ENCODE assay signal across 1 cellular context in the genomic region with DNA sequence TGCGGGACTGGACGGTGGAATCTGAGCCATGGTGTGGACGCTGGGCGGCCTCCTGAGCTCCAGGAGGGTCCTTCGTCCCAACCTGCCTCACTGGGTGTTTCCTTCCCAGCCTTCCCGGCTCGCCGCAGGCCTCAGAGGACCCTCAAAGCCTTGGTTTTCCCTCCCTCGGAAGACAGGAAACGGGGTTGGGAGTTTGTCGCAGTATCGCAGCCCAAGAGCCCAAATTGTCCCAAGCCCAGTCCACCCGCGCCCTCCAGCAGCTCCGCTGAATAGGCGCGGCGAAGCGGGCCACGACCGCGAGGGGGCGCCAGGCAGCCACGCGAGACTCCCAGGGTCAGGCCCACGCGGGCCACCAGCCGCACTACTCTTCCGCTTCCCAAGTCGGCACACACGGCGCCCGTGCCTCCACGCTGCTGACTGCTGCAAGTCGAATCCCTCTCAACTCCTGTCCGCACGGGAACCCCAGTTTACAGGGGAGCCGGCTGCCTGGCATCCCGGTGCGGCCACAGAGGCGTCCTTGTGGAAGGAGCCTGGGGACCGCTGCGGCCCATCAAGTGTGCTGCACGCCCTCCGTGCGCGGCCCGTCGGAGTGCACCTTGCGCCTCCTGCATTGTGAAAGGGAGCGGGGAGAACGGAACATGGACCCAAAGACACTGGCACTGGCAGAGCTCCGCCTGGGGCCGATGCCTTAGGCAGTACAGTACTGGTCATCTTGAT.
A peak's percentile ranks its signal among the peaks of the same experiment; 100 is the strongest.
TF ChIP-seq lines count a peak whose summit lies in the region.

No MANE protein-coding gene starts in this region.

TF ChIP-seq in K562, 482 proteins besides CTCF, POLR2A, EP300 and RAD21 (continued from another document and continues in another):
- TF ChIP-seq, protein P1, sequence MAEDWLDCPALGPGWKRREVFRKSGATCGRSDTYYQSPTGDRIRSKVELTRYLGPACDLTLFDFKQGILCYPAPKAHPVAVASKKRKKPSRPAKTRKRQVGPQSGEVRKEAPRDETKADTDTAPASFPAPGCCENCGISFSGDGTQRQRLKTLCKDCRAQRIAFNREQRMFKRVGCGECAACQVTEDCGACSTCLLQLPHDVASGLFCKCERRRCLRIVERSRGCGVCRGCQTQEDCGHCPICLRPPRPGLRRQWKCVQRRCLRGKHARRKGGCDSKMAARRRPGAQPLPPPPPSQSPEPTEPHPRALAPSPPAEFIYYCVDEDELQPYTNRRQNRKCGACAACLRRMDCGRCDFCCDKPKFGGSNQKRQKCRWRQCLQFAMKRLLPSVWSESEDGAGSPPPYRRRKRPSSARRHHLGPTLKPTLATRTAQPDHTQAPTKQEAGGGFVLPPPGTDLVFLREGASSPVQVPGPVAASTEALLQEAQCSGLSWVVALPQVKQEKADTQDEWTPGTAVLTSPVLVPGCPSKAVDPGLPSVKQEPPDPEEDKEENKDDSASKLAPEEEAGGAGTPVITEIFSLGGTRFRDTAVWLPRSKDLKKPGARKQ (CRISPR knock-in tag; IDR thresholded peaks at IDR 0.05) = peak; percentile 97
- TF ChIP-seq ZNF316 (IDR thresholded peaks at IDR 0.05) (no peak), RFX7 (CRISPR knock-in tag; IDR thresholded peaks at IDR 0.05) (no peak), ZNF133 (CRISPR knock-in tag; IDR thresholded peaks at IDR 0.05) (peak; percentile 77; the same call in 1 of the 2 replicates), ETV6 (IDR thresholded peaks at IDR 0.05; ENCODE audit: borderline replicate concordance in 1 of 2, low read depth in 2 of 2, low read length in 1 of 2) (no peak), ETV6 (CRISPR knock-in tag; IDR thresholded peaks at IDR 0.05; ENCODE audit: borderline replicate concordance) (no peak), ETV1 (tag; conservative IDR thresholded peaks at IDR 0.05; ENCODE audit: low read depth) (peak; percentile 63; the same call in 1 of the 2 replicates), ZKSCAN1 (IDR thresholded peaks at IDR 0.05; ENCODE audit: low read depth, low read length) (peak; percentile 69), ZNF384 (IDR thresholded peaks at IDR 0.05; ENCODE audit: low read depth, low read length) (peak; percentile 57), MEF2A (IDR thresholded peaks at IDR 0.05; ENCODE audit: control insufficient read depth, low read depth, low read length) (no peak), GTF2A2 (tag; IDR thresholded peaks at IDR 0.05) (no peak), POU5F1 (IDR thresholded peaks at IDR 0.05; ENCODE audit: borderline replicate concordance, low read depth, low read length, partially characterized antibody) (peak; percentile 10), PCBP2 (IDR thresholded peaks at IDR 0.05; ENCODE audit: low read depth, low read length, poor library complexity, severe bottlenecking) (no peak), ELF2 (CRISPR knock-in tag; IDR thresholded peaks at IDR 0.05) (peak; percentile 78), ZSCAN32 (CRISPR knock-in tag; IDR thresholded peaks at IDR 0.05) (no peak), L3MBTL2 (IDR thresholded peaks at IDR 0.05) (peak; percentile 82), NRF1 (conservative IDR thresholded peaks at IDR 0.05 in 1 of 2, IDR thresholded peaks at IDR 0.05 in 1 of 2) (no peak), NFE2 (IDR thresholded peaks at IDR 0.05; ENCODE audit: low read depth) (peak; percentile 30; the same call in 1 of the 2 replicates), BCL6 (CRISPR knock-in tag; IDR thresholded peaks at IDR 0.05) (no peak), RB1 (IDR thresholded peaks at IDR 0.05; ENCODE audit: low read depth) (peak; percentile 93), GABPB1 (CRISPR knock-in tag; IDR thresholded peaks at IDR 0.05) (peak; percentile 78; the same call in 1 of the 2 replicates), CBX8 (IDR thresholded peaks at IDR 0.05; ENCODE audit: borderline replicate concordance, extremely low read depth, low read depth, low read length, poor library complexity, severe bottlenecking) (no peak), HDAC6 (IDR thresholded peaks at IDR 0.05; ENCODE audit: low read depth, low read length) (no peak), RCOR1 (IDR thresholded peaks at IDR 0.05; ENCODE audit: borderline replicate concordance in 1 of 2, low read depth in 2 of 2, low read length in 2 of 2) (peak in 1 of 2 experiments; percentile 50; a peak in 1 of 4 replicates), ZNF24 (IDR thresholded peaks at IDR 0.05) (peak; percentile 37; the same call in 1 of the 2 replicates), GABPA (tag; conservative IDR thresholded peaks at IDR 0.05; ENCODE audit: low read depth) (peak; percentile 33; the same call in 1 of the 2 replicates), C11orf30 (IDR thresholded peaks at IDR 0.05; ENCODE audit: low read depth) (no peak), MYNN (IDR thresholded peaks at IDR 0.05) (no peak), MYNN (CRISPR knock-in tag; IDR thresholded peaks at IDR 0.05) (no peak), ARHGAP35 (IDR thresholded peaks at IDR 0.05; ENCODE audit: partially characterized antibody) (no peak), ZNF444 (CRISPR knock-in tag; IDR thresholded peaks at IDR 0.05) (no peak), ZBTB8A (IDR thresholded peaks at IDR 0.05; ENCODE audit: partially characterized antibody) (no peak), HDAC8 (tag; IDR thresholded peaks at IDR 0.05) (0 out of 2 replicates have a peak, but pooled peaks have one; percentile 30), FIP1L1 (IDR thresholded peaks at IDR 0.05; ENCODE audit: low read depth, low read length, poor library complexity, severe bottlenecking) (peak; percentile 87), POLR2B (IDR thresholded peaks at IDR 0.05; ENCODE audit: low read depth, partially characterized antibody) (no peak), RAD51 (IDR thresholded peaks at IDR 0.05; ENCODE audit: borderline replicate concordance, low read depth) (peak; percentile 14; the same call in 1 of the 2 replicates), PHF8 (IDR thresholded peaks at IDR 0.05; ENCODE audit: borderline replicate concordance, low read length) (peak; percentile 44; the same call in 1 of the 2 replicates), RFX1 (IDR thresholded peaks at IDR 0.05) (no peak), TAF9B (IDR thresholded peaks at IDR 0.05; ENCODE audit: partially characterized antibody) (no peak), ZNF184 (CRISPR knock-in tag; IDR thresholded peaks at IDR 0.05) (no peak), TAF7 (tag; IDR thresholded peaks at IDR 0.05) (peak; percentile 56; the same call in 1 of the 2 replicates), PRPF4 (IDR thresholded peaks at IDR 0.05; ENCODE audit: insufficient read depth, low read depth, low read length, poor library complexity, severe bottlenecking) (no peak), MXI1 (IDR thresholded peaks at IDR 0.05; ENCODE audit: low read depth, low read length) (peak; percentile 31; the same call in 1 of the 2 replicates), TAF15 (IDR thresholded peaks at IDR 0.05; ENCODE audit: low read depth, low read length) (no peak)
- TF ChIP-seq, protein P2, sequence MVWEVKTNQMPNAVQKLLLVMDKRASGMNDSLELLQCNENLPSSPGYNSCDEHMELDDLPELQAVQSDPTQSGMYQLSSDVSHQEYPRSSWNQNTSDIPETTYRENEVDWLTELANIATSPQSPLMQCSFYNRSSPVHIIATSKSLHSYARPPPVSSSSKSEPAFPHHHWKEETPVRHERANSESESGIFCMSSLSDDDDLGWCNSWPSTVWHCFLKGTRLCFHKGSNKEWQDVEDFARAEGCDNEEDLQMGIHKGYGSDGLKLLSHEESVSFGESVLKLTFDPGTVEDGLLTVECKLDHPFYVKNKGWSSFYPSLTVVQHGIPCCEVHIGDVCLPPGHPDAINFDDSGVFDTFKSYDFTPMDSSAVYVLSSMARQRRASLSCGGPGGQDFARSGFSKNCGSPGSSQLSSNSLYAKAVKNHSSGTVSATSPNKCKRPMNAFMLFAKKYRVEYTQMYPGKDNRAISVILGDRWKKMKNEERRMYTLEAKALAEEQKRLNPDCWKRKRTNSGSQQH (CRISPR knock-in tag; IDR thresholded peaks at IDR 0.05) = no peak
- TF ChIP-seq, protein P3, sequence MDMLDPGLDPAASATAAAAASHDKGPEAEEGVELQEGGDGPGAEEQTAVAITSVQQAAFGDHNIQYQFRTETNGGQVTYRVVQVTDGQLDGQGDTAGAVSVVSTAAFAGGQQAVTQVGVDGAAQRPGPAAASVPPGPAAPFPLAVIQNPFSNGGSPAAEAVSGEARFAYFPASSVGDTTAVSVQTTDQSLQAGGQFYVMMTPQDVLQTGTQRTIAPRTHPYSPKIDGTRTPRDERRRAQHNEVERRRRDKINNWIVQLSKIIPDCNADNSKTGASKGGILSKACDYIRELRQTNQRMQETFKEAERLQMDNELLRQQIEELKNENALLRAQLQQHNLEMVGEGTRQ (CRISPR knock-in tag; IDR thresholded peaks at IDR 0.05) = no peak
- TF ChIP-seq, protein P4, sequence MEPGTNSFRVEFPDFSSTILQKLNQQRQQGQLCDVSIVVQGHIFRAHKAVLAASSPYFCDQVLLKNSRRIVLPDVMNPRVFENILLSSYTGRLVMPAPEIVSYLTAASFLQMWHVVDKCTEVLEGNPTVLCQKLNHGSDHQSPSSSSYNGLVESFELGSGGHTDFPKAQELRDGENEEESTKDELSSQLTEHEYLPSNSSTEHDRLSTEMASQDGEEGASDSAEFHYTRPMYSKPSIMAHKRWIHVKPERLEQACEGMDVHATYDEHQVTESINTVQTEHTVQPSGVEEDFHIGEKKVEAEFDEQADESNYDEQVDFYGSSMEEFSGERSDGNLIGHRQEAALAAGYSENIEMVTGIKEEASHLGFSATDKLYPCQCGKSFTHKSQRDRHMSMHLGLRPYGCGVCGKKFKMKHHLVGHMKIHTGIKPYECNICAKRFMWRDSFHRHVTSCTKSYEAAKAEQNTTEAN (CRISPR knock-in tag; IDR thresholded peaks at IDR 0.05) = no peak
- TF ChIP-seq, protein P5, sequence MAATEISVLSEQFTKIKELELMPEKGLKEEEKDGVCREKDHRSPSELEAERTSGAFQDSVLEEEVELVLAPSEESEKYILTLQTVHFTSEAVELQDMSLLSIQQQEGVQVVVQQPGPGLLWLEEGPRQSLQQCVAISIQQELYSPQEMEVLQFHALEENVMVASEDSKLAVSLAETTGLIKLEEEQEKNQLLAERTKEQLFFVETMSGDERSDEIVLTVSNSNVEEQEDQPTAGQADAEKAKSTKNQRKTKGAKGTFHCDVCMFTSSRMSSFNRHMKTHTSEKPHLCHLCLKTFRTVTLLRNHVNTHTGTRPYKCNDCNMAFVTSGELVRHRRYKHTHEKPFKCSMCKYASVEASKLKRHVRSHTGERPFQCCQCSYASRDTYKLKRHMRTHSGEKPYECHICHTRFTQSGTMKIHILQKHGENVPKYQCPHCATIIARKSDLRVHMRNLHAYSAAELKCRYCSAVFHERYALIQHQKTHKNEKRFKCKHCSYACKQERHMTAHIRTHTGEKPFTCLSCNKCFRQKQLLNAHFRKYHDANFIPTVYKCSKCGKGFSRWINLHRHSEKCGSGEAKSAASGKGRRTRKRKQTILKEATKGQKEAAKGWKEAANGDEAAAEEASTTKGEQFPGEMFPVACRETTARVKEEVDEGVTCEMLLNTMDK (IDR thresholded peaks at IDR 0.05; ENCODE audit: borderline replicate concordance, insufficient read depth, low read depth, low read length, poor library complexity, severe bottlenecking) = peak; percentile 50
- TF ChIP-seq, protein P6, sequence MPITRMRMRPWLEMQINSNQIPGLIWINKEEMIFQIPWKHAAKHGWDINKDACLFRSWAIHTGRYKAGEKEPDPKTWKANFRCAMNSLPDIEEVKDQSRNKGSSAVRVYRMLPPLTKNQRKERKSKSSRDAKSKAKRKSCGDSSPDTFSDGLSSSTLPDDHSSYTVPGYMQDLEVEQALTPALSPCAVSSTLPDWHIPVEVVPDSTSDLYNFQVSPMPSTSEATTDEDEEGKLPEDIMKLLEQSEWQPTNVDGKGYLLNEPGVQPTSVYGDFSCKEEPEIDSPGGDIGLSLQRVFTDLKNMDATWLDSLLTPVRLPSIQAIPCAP (CRISPR knock-in tag; IDR thresholded peaks at IDR 0.05; ENCODE audit: borderline replicate concordance) = peak; percentile 86; the same call in 1 of the 2 replicates
- TF ChIP-seq, protein P7, sequence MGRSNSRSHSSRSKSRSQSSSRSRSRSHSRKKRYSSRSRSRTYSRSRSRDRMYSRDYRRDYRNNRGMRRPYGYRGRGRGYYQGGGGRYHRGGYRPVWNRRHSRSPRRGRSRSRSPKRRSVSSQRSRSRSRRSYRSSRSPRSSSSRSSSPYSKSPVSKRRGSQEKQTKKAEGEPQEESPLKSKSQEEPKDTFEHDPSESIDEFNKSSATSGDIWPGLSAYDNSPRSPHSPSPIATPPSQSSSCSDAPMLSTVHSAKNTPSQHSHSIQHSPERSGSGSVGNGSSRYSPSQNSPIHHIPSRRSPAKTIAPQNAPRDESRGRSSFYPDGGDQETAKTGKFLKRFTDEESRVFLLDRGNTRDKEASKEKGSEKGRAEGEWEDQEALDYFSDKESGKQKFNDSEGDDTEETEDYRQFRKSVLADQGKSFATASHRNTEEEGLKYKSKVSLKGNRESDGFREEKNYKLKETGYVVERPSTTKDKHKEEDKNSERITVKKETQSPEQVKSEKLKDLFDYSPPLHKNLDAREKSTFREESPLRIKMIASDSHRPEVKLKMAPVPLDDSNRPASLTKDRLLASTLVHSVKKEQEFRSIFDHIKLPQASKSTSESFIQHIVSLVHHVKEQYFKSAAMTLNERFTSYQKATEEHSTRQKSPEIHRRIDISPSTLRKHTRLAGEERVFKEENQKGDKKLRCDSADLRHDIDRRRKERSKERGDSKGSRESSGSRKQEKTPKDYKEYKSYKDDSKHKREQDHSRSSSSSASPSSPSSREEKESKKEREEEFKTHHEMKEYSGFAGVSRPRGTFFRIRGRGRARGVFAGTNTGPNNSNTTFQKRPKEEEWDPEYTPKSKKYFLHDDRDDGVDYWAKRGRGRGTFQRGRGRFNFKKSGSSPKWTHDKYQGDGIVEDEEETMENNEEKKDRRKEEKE (IDR thresholded peaks at IDR 0.05; ENCODE audit: borderline replicate concordance in 1 of 2, control insufficient read depth in 1 of 2, low read depth in 2 of 2, low read length in 1 of 2) = no peak
- TF ChIP-seq, protein P8, sequence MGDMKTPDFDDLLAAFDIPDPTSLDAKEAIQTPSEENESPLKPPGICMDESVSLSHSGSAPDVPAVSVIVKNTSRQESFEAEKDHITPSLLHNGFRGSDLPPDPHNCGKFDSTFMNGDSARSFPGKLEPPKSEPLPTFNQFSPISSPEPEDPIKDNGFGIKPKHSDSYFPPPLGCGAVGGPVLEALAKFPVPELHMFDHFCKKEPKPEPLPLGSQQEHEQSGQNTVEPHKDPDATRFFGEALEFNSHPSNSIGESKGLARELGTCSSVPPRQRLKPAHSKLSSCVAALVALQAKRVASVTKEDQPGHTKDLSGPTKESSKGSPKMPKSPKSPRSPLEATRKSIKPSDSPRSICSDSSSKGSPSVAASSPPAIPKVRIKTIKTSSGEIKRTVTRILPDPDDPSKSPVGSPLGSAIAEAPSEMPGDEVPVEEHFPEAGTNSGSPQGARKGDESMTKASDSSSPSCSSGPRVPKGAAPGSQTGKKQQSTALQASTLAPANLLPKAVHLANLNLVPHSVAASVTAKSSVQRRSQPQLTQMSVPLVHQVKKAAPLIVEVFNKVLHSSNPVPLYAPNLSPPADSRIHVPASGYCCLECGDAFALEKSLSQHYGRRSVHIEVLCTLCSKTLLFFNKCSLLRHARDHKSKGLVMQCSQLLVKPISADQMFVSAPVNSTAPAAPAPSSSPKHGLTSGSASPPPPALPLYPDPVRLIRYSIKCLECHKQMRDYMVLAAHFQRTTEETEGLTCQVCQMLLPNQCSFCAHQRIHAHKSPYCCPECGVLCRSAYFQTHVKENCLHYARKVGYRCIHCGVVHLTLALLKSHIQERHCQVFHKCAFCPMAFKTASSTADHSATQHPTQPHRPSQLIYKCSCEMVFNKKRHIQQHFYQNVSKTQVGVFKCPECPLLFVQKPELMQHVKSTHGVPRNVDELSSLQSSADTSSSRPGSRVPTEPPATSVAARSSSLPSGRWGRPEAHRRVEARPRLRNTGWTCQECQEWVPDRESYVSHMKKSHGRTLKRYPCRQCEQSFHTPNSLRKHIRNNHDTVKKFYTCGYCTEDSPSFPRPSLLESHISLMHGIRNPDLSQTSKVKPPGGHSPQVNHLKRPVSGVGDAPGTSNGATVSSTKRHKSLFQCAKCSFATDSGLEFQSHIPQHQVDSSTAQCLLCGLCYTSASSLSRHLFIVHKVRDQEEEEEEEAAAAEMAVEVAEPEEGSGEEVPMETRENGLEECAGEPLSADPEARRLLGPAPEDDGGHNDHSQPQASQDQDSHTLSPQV (IDR thresholded peaks at IDR 0.05) = peak; percentile 89
